Comparison of ENCODE assay signal across 8 cellular contexts in genomic region chr17:2398655-2399571, GRCh38. TPM values are rescaled to one million over a fixed set of nuclear protein-coding genes. Genes with fewer than 3 reads are reported as not detected.
DNase-seq lines count a peak whose midpoint lies in the region; ATAC-seq, FAIRE-seq and TF ChIP-seq lines count a peak whose summit lies in the region.

No MANE protein-coding gene starts in this region.

- TF ChIP-seq RAD21 in HepG2 (CRISPR knock-in tag; IDR thresholded peaks at IDR 0.05) = no peak

- peaks cover 31% of the 10 kb centered on the region for H3K79me2 ChIP-seq in HepG2 (ENCODE audit: insufficient read depth, low read length)

- peaks cover 53% of the 10 kb centered on the region for H3K4me1 Mint-ChIP-seq in activated CD4-positive, alpha-beta T cell treated with anti-CD3 and anti-CD28 coated beads, Interleukin-2, amount 10 ng/mL, durations not matched to agents 7 days and 5 days

- intact Hi-C loops in HepG2 (cut with micrococcal nuclease; ENCODE audit: unreplicated experiment) = no loop called here

- H3K4me3 ChIP-seq in GM06990 (replicated peaks; ENCODE audit: low read depth, low read length) = peak overlapping the region; percentile 66
- H3K4me3 ChIP-seq in coronary artery = peak overlapping the region; percentile 86
- H3K4me3 ChIP-seq in HepG2 (replicated peaks in 1 of 3; ENCODE audit: insufficient read depth in 1 of 3, low read depth in 2 of 3, low read length in 3 of 3) = peak overlapping the region; percentile 59 to 87 (median 81)

- ATAC-seq in HepG2 (peak; percentile 8), GM18520 (IDR thresholded peaks at IDR 0.05; ENCODE audit: unreplicated experiment) (no peak)

- in situ Hi-C loops in HepG2 (cut with HindIII; ENCODE audit: extremely low pct_ligation_motif_present, low pct_unique_long_range_greater_than_20kb) = no loop called here

- no peaks in the 10 kb centered on the region for H3K9me3 Mint-ChIP-seq in activated CD4-positive, alpha-beta T cell treated with anti-CD3 and anti-CD28 coated beads, Interleukin-2, amount 10 ng/mL, durations not matched to agents 7 days and 5 days

- H3K4me1 ChIP-seq in HepG2 (ENCODE audit: insufficient read depth, low read length) = peaks cover 54% of the 10 kb centered on the region

- H3K36me3 Mint-ChIP-seq in activated CD4-positive, alpha-beta T cell treated with anti-CD3 and anti-CD28 coated beads, Interleukin-2, amount 10 ng/mL, durations not matched to agents 7 days and 5 days (ENCODE audit: low read depth) = peaks cover 2% of the 10 kb centered on the region

- peaks cover 27% of the 10 kb centered on the region for H4K20me1 ChIP-seq in HepG2 (ENCODE audit: insufficient read depth, low read length)

- POLR2A ChIA-PET in activated CD4-positive, alpha-beta T cell treated with anti-CD3 and anti-CD28 coated beads, Interleukin-2, amount 10 ng/mL, durations not matched to agents 7 days and 5 days (lab: Charles Lee) = interaction anchor here (0.5 kb wide), 1 partner anchor 343 kb away, joined by 3 read pairs; no protein-coding TSS in a partner anchor
- POLR2A ChIA-PET in HepG2 (lab: Yijun Ruan, JAX) = interaction anchor here (0.5 to 3.0 kb wide), 12 partner anchors 13 to 731 kb away, joined by 3 to 19 read pairs (median 4); partner anchors contain the start of genes METTL16, SMG6, SRR and TSR1

- CTCF ChIA-PET in activated CD4-positive, alpha-beta T cell treated with anti-CD3 and anti-CD28 coated beads, Interleukin-2, amount 10 ng/mL, durations not matched to agents 7 days and 5 days (lab: Charles Lee) = interaction anchor here (0.6 to 1.6 kb wide), 5 partner anchors 15 to 1358 kb away, joined by 3 to 8 read pairs (median 3); partner anchors contain the start of gene HIC1
- CTCF ChIA-PET in HepG2 (lab: Yijun Ruan, JAX; ENCODE audit: low intra/inter-chr PET ratio, low total read pairs) = interaction anchor here (0.6 kb wide), 1 partner anchor 532 kb away, joined by 3 read pairs; no protein-coding TSS in a partner anchor

- no peak overlapping the region for H2AFZ ChIP-seq in HepG2 (ENCODE audit: low read length)

- TF ChIP-seq EP300 in HepG2 (IDR thresholded peaks at IDR 0.05; ENCODE audit: low read depth in 2 of 2, low read length in 2 of 2) (no peak), HepG2 (CRISPR knock-in tag; IDR thresholded peaks at IDR 0.05; ENCODE audit: borderline replicate concordance) (no peak)

- no peaks in the 10 kb centered on the region for H3K9me3 ChIP-seq in HepG2 (ENCODE audit: low read length)

- H3K4me2 ChIP-seq in HepG2 (ENCODE audit: low read depth, low read length) = peak overlapping the region; percentile 99

- 0% methylated on average over 32 of the region's 55 CpGs for whole genome bisulfite sequencing in HepG2 (ENCODE audit: low lambda C conversion rate)

- H3K4me3 Mint-ChIP-seq in activated CD4-positive, alpha-beta T cell treated with anti-CD3 and anti-CD28 coated beads, Interleukin-2, amount 10 ng/mL, durations not matched to agents 7 days and 5 days = peak overlapping the region; percentile 88

- FAIRE-seq in HepG2 (lab: Jason Lieb, UNC) (no peak), GM19239 (lab: Jason Lieb, UNC) (no peak)

- H3K27ac ChIP-seq in coronary artery (peak overlapping the region; percentile 98 to 100), HepG2 (ENCODE audit: extremely low read length, insufficient read depth, low read length) (peak overlapping the region; percentile 100)

- DNase-seq in GM06990 (ENCODE audit: extremely low read depth, insufficient read length) (peak; percentile 56), NCI-H2227 (lab: John Stamatoyannopoulos, UW; ENCODE audit: unreplicated experiment) (peak; percentile 81), coronary artery (ENCODE audit: low spot score) (peak; percentile 88), HepG2 (ENCODE audit: low spot score) (peak; percentile 86), GM19239 (ENCODE audit: insufficient read length, low spot score) (no peak)
- peak; percentile 77 for DNase-seq in activated CD4-positive, alpha-beta T cell treated with anti-CD3 and anti-CD28 coated beads, Interleukin-2, amount 10 ng/mL, durations not matched to agents 7 days and 5 days
- DNase-seq in stimulated activated CD4-positive, alpha-beta T cell treated with anti-CD3 and anti-CD28 coated beads, TNF-alpha, amount 100 ng/mL, for 1 hour (ENCODE audit: low read depth in 3 of 3, low spot score in 1 of 3) = peak; percentile 10 to 45 (median 24)

- H3K9ac ChIP-seq in HepG2 (ENCODE audit: insufficient read depth, low read depth, low read length) = peak overlapping the region; percentile 97

- peak; percentile 43 to 84 for TF ChIP-seq POLR2A in HepG2 (IDR thresholded peaks at IDR 0.05; ENCODE audit: insufficient read depth in 1 of 2, low read depth in 2 of 2, low read length in 2 of 2)

- H3K27me3 ChIP-seq in GM06990 (replicated peaks; ENCODE audit: control insufficient read depth, insufficient read depth, low read length) (no peaks in the 10 kb centered on the region), HepG2 (ENCODE audit: control insufficient read depth in 1 of 2, insufficient read depth in 2 of 2, low read length in 2 of 2) (no peaks in the 10 kb centered on the region; a peak in 2 of 5 replicates)

- peak overlapping the region; percentile 100 for H3K27ac Mint-ChIP-seq in activated CD4-positive, alpha-beta T cell treated with anti-CD3 and anti-CD28 coated beads, Interleukin-2, amount 10 ng/mL, durations not matched to agents 7 days and 5 days

- no peak for TF ChIP-seq CTCF in GM06990 (IDR thresholded peaks at IDR 0.05; ENCODE audit: insufficient read depth, low read length, poor library complexity, severe bottlenecking)
- no peak for TF ChIP-seq CTCF in coronary artery (IDR thresholded peaks at IDR 0.05)
- no peak for TF ChIP-seq CTCF in HepG2 (CRISPR knock-in tag; IDR thresholded peaks at IDR 0.05)

- BruUV-seq in HepG2 (replicated peaks; lab: Mats Ljungman, UMichigan) = no TSS peak

- no peaks in the 10 kb centered on the region for H3K27me3 Mint-ChIP-seq in activated CD4-positive, alpha-beta T cell treated with anti-CD3 and anti-CD28 coated beads, Interleukin-2, amount 10 ng/mL, durations not matched to agents 7 days and 5 days

- no peaks in the 10 kb centered on the region for H3K36me3 ChIP-seq in GM06990 (ENCODE audit: control insufficient read depth, insufficient read depth, low read length)
- H3K36me3 ChIP-seq in HepG2 (replicated peaks in 1 of 2; ENCODE audit: control insufficient read depth in 1 of 2, insufficient read depth in 2 of 2, low read length in 2 of 2) = no peaks in the 10 kb centered on the region

TF ChIP-seq in HepG2, 621 proteins besides CTCF, POLR2A, EP300 and RAD21 (continues in another document):
- TF ChIP-seq TGIF2 (CRISPR knock-in tag; IDR thresholded peaks at IDR 0.05) = 0 out of 2 replicates have a peak, but pooled peaks have one; percentile 11
- no peak for TF ChIP-seq PRPF4 (IDR thresholded peaks at IDR 0.05; ENCODE audit: low read depth, low read length, poor library complexity, severe bottlenecking)
- TF ChIP-seq MAFK (conservative IDR thresholded peaks at IDR 0.05 in 1 of 2, IDR thresholded peaks at IDR 0.05 in 1 of 2; ENCODE audit: low read length in 2 of 2) = no peak
- TF ChIP-seq ZNF768 (CRISPR knock-in tag; IDR thresholded peaks at IDR 0.05) = no peak
- TF ChIP-seq DPF2 (CRISPR knock-in tag; IDR thresholded peaks at IDR 0.05; ENCODE audit: borderline replicate concordance, low read depth) = no peak
- TF ChIP-seq ZNF710 (CRISPR knock-in tag; IDR thresholded peaks at IDR 0.05; ENCODE audit: borderline replicate concordance) = no peak; the same call in 1 of the 2 replicates
- TF ChIP-seq HNRNPL (IDR thresholded peaks at IDR 0.05; ENCODE audit: low read depth, low read length) = 0 out of 2 replicates have a peak, but pooled peaks have one; percentile 81
- no peak for TF ChIP-seq MBNL3 (CRISPR knock-in tag; conservative IDR thresholded peaks at IDR 0.05)

RNA-seq across cellular contexts. Expression of gene MNT, which starts 1.9 kb away (rescaled TPM):
- total RNA-seq in activated CD4-positive, alpha-beta T cell treated with anti-CD3 and anti-CD28 coated beads, Interleukin-2, amount 10 ng/mL, durations not matched to agents 7 days and 5 days = 10 to 100 TPM; 24.2 to 31.1 TPM
- total RNA-seq in HepG2 (2016; rRNA removed; fragmentation: Illumina TruSeq; extraction: Trizol) = 2.3 and 3.5 TPM in 2 replicates
- total RNA-seq in HepG2 (2016; cell fraction: cytosol; rRNA removed; fragmentation: Illumina TruSeq; extraction: Trizol; ENCODE audit: low read depth) = 0.79 and 1.5 TPM in 2 replicates
- 2.0 and 2.9 TPM in 2 replicates for total RNA-seq in HepG2 (2016; cell fraction: insoluble cytoplasmic fraction; rRNA removed; fragmentation: Illumina TruSeq; extraction: Trizol)
- total RNA-seq in HepG2 (2016; cell fraction: membrane; rRNA removed; fragmentation: Illumina TruSeq; extraction: Trizol) = 2.3 and 2.4 TPM in 2 replicates
- 3.0 and 3.9 TPM in 2 replicates for total RNA-seq in HepG2 (2016; cell fraction: nucleus; rRNA removed; fragmentation: Illumina TruSeq; extraction: Trizol)
- polyA plus RNA-seq in HepG2 (2011; rRNA removed) = 1.8 and 2.1 TPM in 2 replicates
- 0.86 and 0.92 TPM in 2 replicates for polyA plus RNA-seq in HepG2 (2011; cell fraction: cytosol; rRNA removed)
- 13.6 and 19.3 TPM in 2 replicates for polyA plus RNA-seq in HepG2 (2011; cell fraction: nucleus; rRNA removed)
- polyA plus RNA-seq in HepG2 (2012) = 6.6 and 7.5 TPM in 2 replicates
- polyA plus RNA-seq in HepG2 (2016; cell fraction: cytosol; fragmentation: Illumina TruSeq; extraction: Trizol; ENCODE audit: low read depth) = 0.35 and 0.63 TPM in 2 replicates
- 3.1 and 5.6 TPM in 2 replicates for polyA plus RNA-seq in HepG2 (2016; cell fraction: insoluble cytoplasmic fraction; fragmentation: Illumina TruSeq; extraction: Trizol; ENCODE audit: low read depth)
- polyA plus RNA-seq in HepG2 (2016; cell fraction: membrane; fragmentation: Illumina TruSeq; extraction: Trizol; ENCODE audit: low read depth) = 1.4 and 1.6 TPM in 2 replicates
- polyA plus RNA-seq in HepG2 (2016; cell fraction: nucleus; fragmentation: Illumina TruSeq; extraction: Trizol; ENCODE audit: insufficient read depth, low read depth) = 14.3 and 17.8 TPM in 2 replicates
- 4.3 and 8.2 TPM in 2 replicates for polyA minus RNA-seq in HepG2 (2011; rRNA and poly(A)+ RNA removed; ENCODE audit: low replicate concordance)
- 3.1 and 3.8 TPM in 2 replicates for polyA minus RNA-seq in HepG2 (2011; cell fraction: cytosol; rRNA and poly(A)+ RNA removed)
- 8.1 and 8.8 TPM in 2 replicates for polyA minus RNA-seq in HepG2 (2011; cell fraction: nucleus; rRNA and poly(A)+ RNA removed)
